Comparison of ENCODE assay signal across 10 cellular contexts in the genomic region with DNA sequence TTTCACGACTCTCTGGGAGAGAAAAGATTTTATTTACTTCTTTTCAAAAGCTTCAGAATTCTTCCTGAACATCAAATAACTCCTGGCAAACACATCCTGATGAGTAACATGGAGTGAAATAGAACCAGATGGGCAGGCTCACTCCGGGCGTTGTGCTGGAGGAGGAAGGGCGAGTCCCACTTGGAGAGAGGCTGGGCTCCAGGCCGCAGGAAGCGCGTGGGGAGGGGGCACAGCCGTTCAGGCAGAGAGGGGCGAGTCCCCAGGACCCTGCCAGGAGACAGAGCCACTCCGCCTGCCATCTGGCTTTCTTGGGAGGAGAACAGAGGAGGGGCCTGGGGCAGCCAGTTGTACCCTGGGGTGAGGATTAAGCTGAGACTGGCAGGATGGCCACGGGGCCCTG.
DNase-seq lines count a peak whose midpoint lies in the region; ATAC-seq and TF ChIP-seq lines count a peak whose summit lies in the region.
"Had no signal": no experiment of that assay in that cellular context is flagged by ENCODE, and none has a peak within 500 bp of the region (broad histone marks: within the 10 kb centered on the region; RNA-seq: fewer than 3 reads in every experiment).

No MANE protein-coding gene starts in this region.

- TF ChIP-seq CTCF in choroid plexus epithelial cell (conservative IDR thresholded peaks at IDR 0.05; ENCODE audit: low read depth, low read length), result no peak
- TF ChIP-seq CTCF in lower leg skin (IDR thresholded peaks at IDR 0.05), result no peak
- TF ChIP-seq CTCF in thyroid gland (IDR thresholded peaks at IDR 0.05), result no peak

- H3K4me1 Mint-ChIP-seq in activated naive CD8-positive, alpha-beta T cell treated with anti-CD3 and anti-CD28 coated beads for 36 hours, result no peaks in the 10 kb centered on the region

- DNase-seq in HS-5 (ENCODE audit: low read depth) (peak; percentile 39), choroid plexus epithelial cell (ENCODE audit: low read depth) (peak; percentile 42), lower leg skin (ENCODE audit: low spot score in 2 of 2) (peak; percentile 62 to 91), thyroid gland (no peak), NCI-H510A treated with DMSO at 0.1 percent for 48 hours (lab: John Stamatoyannopoulos, UW) (no peak)
- DNase-seq in stimulated activated CD4-positive, alpha-beta T cell treated with anti-CD3 and anti-CD28 coated beads, Interleukin-2, amount 100 ng/mL, for 24 hours, result no peak
- no peak for DNase-seq in activated naive CD8-positive, alpha-beta T cell treated with anti-CD3 and anti-CD28 coated beads for 36 hours
- DNase-seq: GDM1; stimulated activated CD4-positive, alpha-beta T cell treated with anti-CD3 and anti-CD28 coated beads, Interleukin-2, amount 100 ng/mL, for 48 hours had no signal

- TF ChIP-seq POLR2A in lower leg skin (IDR thresholded peaks at IDR 0.05) (no peak), thyroid gland (IDR thresholded peaks at IDR 0.05) (no peak)

- no peaks in the 10 kb centered on the region for H3K36me3 ChIP-seq in thyroid gland

- peaks cover 5% of the 10 kb centered on the region for H3K27me3 Mint-ChIP-seq in activated naive CD8-positive, alpha-beta T cell treated with anti-CD3 and anti-CD28 coated beads for 36 hours

- no peaks in the 10 kb centered on the region for H3K9me3 ChIP-seq in thyroid gland

- 29 to 31% methylated on average over 11 of the region's 11 CpGs for WGBS in lower leg skin, 2 donors
- 67 to 68% methylated on average over 10 to 11 of the region's 11 CpGs for WGBS in thyroid gland, 2 donors

- no peaks in the 10 kb centered on the region for H3K9me3 Mint-ChIP-seq in activated naive CD8-positive, alpha-beta T cell treated with anti-CD3 and anti-CD28 coated beads for 36 hours

- ATAC-seq in HG02938 (IDR thresholded peaks at IDR 0.05; ENCODE audit: unreplicated experiment), result no peak

- no peak overlapping the region for H3K27ac Mint-ChIP-seq in activated naive CD8-positive, alpha-beta T cell treated with anti-CD3 and anti-CD28 coated beads for 36 hours

- H3K4me1 ChIP-seq in thyroid gland, result peaks cover 12 to 46% of the 10 kb centered on the region in 2 donors

- peak overlapping the region in 2 of 3 donors; percentile 16 to 21 for H3K27ac ChIP-seq in thyroid gland

- no peak overlapping the region for H3K4me3 ChIP-seq in choroid plexus epithelial cell (ENCODE audit: low read depth, low read length)
- H3K4me3 ChIP-seq in lower leg skin (ENCODE audit: low read depth, poor library complexity, severe bottlenecking), result no peak overlapping the region
- H3K4me3 ChIP-seq in thyroid gland (replicated peaks in 1 of 3), result no peak overlapping the region

- H3K27me3 ChIP-seq in thyroid gland, result no peaks in the 10 kb centered on the region

- no peak overlapping the region for H3K4me3 Mint-ChIP-seq in activated naive CD8-positive, alpha-beta T cell treated with anti-CD3 and anti-CD28 coated beads for 36 hours

- intact Hi-C loops in lower leg skin (cut with DNase I; ENCODE audit: low total_unique reads), result no loop called here
- intact Hi-C loops in thyroid gland (cut with DNase I), result no loop called here

- H3K36me3 Mint-ChIP-seq in activated naive CD8-positive, alpha-beta T cell treated with anti-CD3 and anti-CD28 coated beads for 36 hours, result no peaks in the 10 kb centered on the region

Comparison
In these comparisons a context has a peak if more than half of its experiments do, and no peak if none do; other contexts are left out.
1. DNase-seq: peak in HS-5 (single experiment), choroid plexus epithelial cell (single experiment) and lower leg skin (2 of 2); none in thyroid gland (0 of 2), stimulated activated CD4-positive, alpha-beta T cell treated with anti-CD3 and anti-CD28 coated beads, Interleukin-2, amount 100 ng/mL, for 24 hours (0 of 2), activated naive CD8-positive, alpha-beta T cell treated with anti-CD3 and anti-CD28 coated beads for 36 hours (single experiment) and NCI-H510A treated with DMSO at 0.1 percent for 48 hours (single experiment).